Comparison of ENCODE assay signal across 1 cellular context in genomic region chr9:136405904-136406303, GRCh38.
TF ChIP-seq lines count a peak whose summit lies in the region.

No MANE protein-coding gene starts in this region.

TF ChIP-seq in HEK293, 187 proteins besides CTCF, POLR2A, EP300 and RAD21:
- TF ChIP-seq EGR2 (tag by site-specific recombination; IDR thresholded peaks at IDR 0.05; ENCODE audit: low read depth), result peak; percentile 57; the same call in 1 of the 2 replicates
